ENCODE assay signal across 1 cellular context in the genomic region with DNA sequence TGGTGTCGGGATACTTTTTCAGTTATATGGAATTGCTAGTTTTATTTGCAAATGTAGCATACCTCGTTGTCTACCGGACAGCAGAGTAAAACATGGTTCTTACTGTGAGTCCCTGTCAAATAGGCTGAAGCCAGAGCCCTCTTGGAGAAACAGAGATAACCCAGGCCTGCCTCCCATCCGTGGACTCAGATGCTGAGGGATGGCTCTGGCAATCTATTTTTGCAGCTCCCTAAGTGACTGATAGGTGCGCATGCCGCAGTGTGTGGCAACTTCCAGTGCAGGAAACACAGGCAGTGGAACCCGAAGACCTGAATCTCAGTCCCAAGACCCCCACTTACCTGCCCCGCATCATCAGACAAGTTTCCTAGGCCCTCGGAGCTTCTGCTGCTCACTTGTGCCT.
TF ChIP-seq lines count a peak whose summit lies in the region.

No MANE protein-coding gene starts in this region.

TF ChIP-seq in IMR-90, 13 proteins besides CTCF, POLR2A, EP300 and RAD21 (continued from another document):
- TF ChIP-seq, protein P1, sequence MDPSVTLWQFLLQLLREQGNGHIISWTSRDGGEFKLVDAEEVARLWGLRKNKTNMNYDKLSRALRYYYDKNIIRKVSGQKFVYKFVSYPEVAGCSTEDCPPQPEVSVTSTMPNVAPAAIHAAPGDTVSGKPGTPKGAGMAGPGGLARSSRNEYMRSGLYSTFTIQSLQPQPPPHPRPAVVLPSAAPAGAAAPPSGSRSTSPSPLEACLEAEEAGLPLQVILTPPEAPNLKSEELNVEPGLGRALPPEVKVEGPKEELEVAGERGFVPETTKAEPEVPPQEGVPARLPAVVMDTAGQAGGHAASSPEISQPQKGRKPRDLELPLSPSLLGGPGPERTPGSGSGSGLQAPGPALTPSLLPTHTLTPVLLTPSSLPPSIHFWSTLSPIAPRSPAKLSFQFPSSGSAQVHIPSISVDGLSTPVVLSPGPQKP (IDR thresholded peaks at IDR 0.05; ENCODE audit: borderline replicate concordance, low read depth, low read length): no peak
- TF ChIP-seq SMC3 (IDR thresholded peaks at IDR 0.05; ENCODE audit: low read depth, low read length) (no peak), RFX5 (IDR thresholded peaks at IDR 0.05; ENCODE audit: low read depth, low read length) (no peak), MAZ (IDR thresholded peaks at IDR 0.05; ENCODE audit: borderline replicate concordance, low read depth, low read length) (no peak), BHLHE40 (IDR thresholded peaks at IDR 0.05; ENCODE audit: low read depth, low read length) (no peak), FOS (IDR thresholded peaks at IDR 0.05; ENCODE audit: low read depth, low read length) (no peak), RCOR1 (IDR thresholded peaks at IDR 0.05; ENCODE audit: insufficient replicate concordance, low read length) (no peak), MAFK (IDR thresholded peaks at IDR 0.05; ENCODE audit: low read depth, low read length) (no peak), NFE2L2 (IDR thresholded peaks at IDR 0.05; ENCODE audit: low read depth, low read length) (no peak), CEBPB (IDR thresholded peaks at IDR 0.05; ENCODE audit: low read depth, low read length) (no peak), CHD1 (IDR thresholded peaks at IDR 0.05; ENCODE audit: low read depth, low read length) (no peak)
TF ChIP-seq in IMR-90: peak in this region for 0.
